ENCODE assay signal across 1 cellular context in genomic region chr12:6567112-6567680, GRCh38.
TF ChIP-seq lines count a peak whose summit lies in the region.

No MANE protein-coding gene starts in this region.

TF ChIP-seq in HCT116, 20 proteins besides CTCF, POLR2A, EP300 and RAD21 (continued from another document):
- TF ChIP-seq REST (IDR thresholded peaks at IDR 0.05; ENCODE audit: low read depth) (no peak), ZBTB33 (IDR thresholded peaks at IDR 0.05; ENCODE audit: extremely low read depth, insufficient replicate concordance, low read length) (no peak), SIN3A (IDR thresholded peaks at IDR 0.05; ENCODE audit: low read depth) (no peak), MAX (IDR thresholded peaks at IDR 0.05) (no peak), JUND (IDR thresholded peaks at IDR 0.05) (no peak), CBX3 (IDR thresholded peaks at IDR 0.05; ENCODE audit: low read depth) (no peak), SP1 (IDR thresholded peaks at IDR 0.05; ENCODE audit: low read depth) (no peak), ELF1 (IDR thresholded peaks at IDR 0.05; ENCODE audit: borderline replicate concordance, low read depth) (no peak)
